27 cellular contexts compared by ENCODE assay signal in genomic region chr6:43742285-43742684, GRCh38. TPM values are rescaled to one million over a fixed set of nuclear protein-coding genes. Genes with fewer than 3 reads are reported as not detected.
A peak's percentile ranks its signal among the peaks of the same experiment; 100 is the strongest.
DNase-seq lines count a peak whose midpoint lies in the region; ATAC-seq and TF ChIP-seq lines count a peak whose summit lies in the region.
"Had no signal": no experiment of that assay in that cellular context is flagged by ENCODE, and none has a peak within 500 bp of the region (broad histone marks: within the 10 kb centered on the region; RNA-seq: fewer than 3 reads in every experiment).

No MANE protein-coding gene starts in this region.

- H3K9me3 ChIP-seq in adipocyte (ENCODE audit: control insufficient read depth, low read length) (no peaks in the 10 kb centered on the region), upper lobe of right lung (no peaks in the 10 kb centered on the region)
- H3K9me3 ChIP-seq: ascending aorta, tibial artery had no signal

- H3K36me3 ChIP-seq in adipocyte (ENCODE audit: control insufficient read depth, insufficient read depth, low read length, severe bottlenecking), result no peaks in the 10 kb centered on the region
- no peaks in the 10 kb centered on the region for H3K36me3 ChIP-seq in upper lobe of right lung
- H3K36me3 ChIP-seq: ascending aorta, tibial artery had no signal

- H3K4me3 ChIP-seq in adipocyte (ENCODE audit: low read length), result no peak overlapping the region
- H3K4me3 ChIP-seq in upper lobe of right lung, result no peak overlapping the region
- H3K4me3 ChIP-seq: ascending aorta, GM23338, tibial artery had no signal

- H3K27ac Mint-ChIP-seq in nephron progenitor cell, result peak overlapping the region; percentile 44
- H3K27ac Mint-ChIP-seq: activated T-helper 1 cell treated with anti-CD3 and anti-CD28 coated beads, Interleukin-12 subunit alpha, Interleukin-12 subunit beta, Interleukin-2, Interleukin-4 antibody, amounts not matched to agents 30 ng/mL and 10 ng/mL and 1 ng/mL, durations not matched to agents 14 hours and 24 hours and 36 hours; B cell; dendritic cell treated with granulocyte-macrophage colony-stimulating factor and Interleukin-4, amounts not matched to agents 40 ng/mL and 50 ng/mL, for 4 days; GM23338; memory B cell; WTC11 had no signal

- no peak overlapping the region for H3K4me3 Mint-ChIP-seq in nephron progenitor cell
- H3K4me3 Mint-ChIP-seq: activated T-helper 1 cell treated with anti-CD3 and anti-CD28 coated beads, Interleukin-12 subunit alpha, Interleukin-12 subunit beta, Interleukin-2, Interleukin-4 antibody, amounts not matched to agents 30 ng/mL and 10 ng/mL and 1 ng/mL, durations not matched to agents 14 hours and 24 hours and 36 hours; B cell; CD8-positive, alpha-beta memory T cell; dendritic cell treated with granulocyte-macrophage colony-stimulating factor and Interleukin-4, amounts not matched to agents 40 ng/mL and 50 ng/mL, for 4 days; GM23338; memory B cell; stimulated activated naive CD8-positive, alpha-beta T cell treated with anti-CD3 and anti-CD28 coated beads, Interleukin-15, amount 100 ng/mL, for 72 hours; WTC11 had no signal

- peak overlapping the region; percentile 52 for H3K9ac ChIP-seq in adipocyte (ENCODE audit: low read length)

- H3K27me3 Mint-ChIP-seq in nephron progenitor cell (ENCODE audit: low read depth, poor library complexity), result peaks cover 8% of the 10 kb centered on the region

- peak; percentile 39 for DNase-seq in activated effector memory CD4-positive, alpha-beta T cell treated with anti-CD3 and anti-CD28 coated beads, Interleukin-2, amount 50 U/mL, for 16 hours
- DNase-seq in activated effector memory CD4-positive, alpha-beta T cell treated with Interleukin-2 at 50 U/mL for 16 hours, result no peak
- DNase-seq in adipocyte (ENCODE audit: low read depth) (no peak), nephron progenitor cell (no peak), upper lobe of right lung (peak; percentile 17), NAMALWA (ENCODE audit: low spot score) (no peak)
- DNase-seq: caudate nucleus; CD8-positive, alpha-beta memory T cell; DMS 273 treated with DMSO at 0.1 percent for 48 hours; hippocampal formation; NCI-H1105; NCI-H2081 treated with DMSO at 0.1 percent for 48 hours; NCI-H226; NCI-H748 treated with DMSO at 0.1 percent for 48 hours; stimulated activated naive CD8-positive, alpha-beta T cell treated with anti-CD3 and anti-CD28 coated beads, Interleukin-15, amount 100 ng/mL, for 72 hours; T1000; tibial artery had no signal

- no peak for ATAC-seq in upper lobe of right lung
- ATAC-seq in GM21825 (IDR thresholded peaks at IDR 0.05; ENCODE audit: unreplicated experiment), result no peak
- ATAC-seq in HG03342 (IDR thresholded peaks at IDR 0.05; ENCODE audit: unreplicated experiment), result no peak
- ATAC-seq: activated naive CD4-positive, alpha-beta T cell treated with anti-CD3 and anti-CD28 coated beads, Interleukin-2, amount 50 U/mL, for 72 hours; GM23338; stimulated activated naive CD8-positive, alpha-beta T cell treated with anti-CD3 and anti-CD28 coated beads, Interleukin-15, amount 100 ng/mL, for 72 hours; WTC11 had no signal

- H3K9me3 Mint-ChIP-seq in nephron progenitor cell, result no peaks in the 10 kb centered on the region
- H3K9me3 Mint-ChIP-seq: activated naive CD4-positive, alpha-beta T cell treated with anti-CD3 and anti-CD28 coated beads, Interleukin-2, amount 50 U/mL, for 72 hours; activated T-helper 1 cell treated with anti-CD3 and anti-CD28 coated beads, Interleukin-12 subunit alpha, Interleukin-12 subunit beta, Interleukin-2, Interleukin-4 antibody, amounts not matched to agents 30 ng/mL and 10 ng/mL and 1 ng/mL, durations not matched to agents 14 hours and 24 hours and 36 hours; CD8-positive, alpha-beta memory T cell; dendritic cell treated with granulocyte-macrophage colony-stimulating factor and Interleukin-4, amounts not matched to agents 40 ng/mL and 50 ng/mL, for 4 days; GM23338; memory B cell; stimulated activated naive CD8-positive, alpha-beta T cell treated with anti-CD3 and anti-CD28 coated beads, Interleukin-15, amount 100 ng/mL, for 72 hours; WTC11 had no signal

- intact Hi-C loops in upper lobe of right lung (cut with DNase I), result no loop called here

- H3K36me3 Mint-ChIP-seq in nephron progenitor cell (ENCODE audit: low read depth), result no peaks in the 10 kb centered on the region
- H3K36me3 Mint-ChIP-seq: activated naive CD4-positive, alpha-beta T cell treated with anti-CD3 and anti-CD28 coated beads, Interleukin-2, amount 50 U/mL, for 72 hours; CD8-positive, alpha-beta memory T cell; memory B cell; WTC11 had no signal

- no peak for TF ChIP-seq CTCF in nephron progenitor cell (IDR thresholded peaks at IDR 0.05)
- TF ChIP-seq CTCF in upper lobe of right lung (IDR thresholded peaks at IDR 0.05), result no peak

- H3K27me3 ChIP-seq in adipocyte (replicated peaks; ENCODE audit: control insufficient read depth, insufficient read depth, low read length), result no peaks in the 10 kb centered on the region
- H3K27me3 ChIP-seq in upper lobe of right lung, result no peaks in the 10 kb centered on the region
- H3K27me3 ChIP-seq: ascending aorta had no signal

- H3K4me1 Mint-ChIP-seq in nephron progenitor cell, result peaks cover 94% of the 10 kb centered on the region
- H3K4me1 Mint-ChIP-seq: B cell; CD8-positive, alpha-beta memory T cell had no signal

- H3K4me1 ChIP-seq in adipocyte (ENCODE audit: control insufficient read depth, insufficient read depth, low read length) (peaks cover 73% of the 10 kb centered on the region), upper lobe of right lung (no peaks in the 10 kb centered on the region)
- H3K4me1 ChIP-seq: ascending aorta, tibial artery had no signal

- H3K27ac ChIP-seq in upper lobe of right lung, result no peak overlapping the region
- H3K27ac ChIP-seq: ascending aorta, tibial artery had no signal

RNA-seq across cellular contexts. Expression of gene VEGFA, which starts 27.7 kb away (rescaled TPM):
- total RNA-seq in upper lobe of right lung, result 231 TPM

RNA-seq across cellular contexts. Expression of gene MRPS18A, which starts 54.7 kb away (rescaled TPM):
- total RNA-seq in upper lobe of right lung, result 28.1 TPM

Comparison
In these comparisons a context has a peak if more than half of its experiments do, and no peak if none do; other contexts are left out.
1. DNase-seq: peak in activated effector memory CD4-positive, alpha-beta T cell treated with anti-CD3 and anti-CD28 coated beads, Interleukin-2, amount 50 U/mL, for 16 hours (single experiment) and upper lobe of right lung (single experiment); none in activated effector memory CD4-positive, alpha-beta T cell treated with Interleukin-2 at 50 U/mL for 16 hours (single experiment), adipocyte (single experiment), nephron progenitor cell (single experiment) and NAMALWA (single experiment).